Comparison of ENCODE assay signal across 8 cellular contexts in the genomic region with DNA sequence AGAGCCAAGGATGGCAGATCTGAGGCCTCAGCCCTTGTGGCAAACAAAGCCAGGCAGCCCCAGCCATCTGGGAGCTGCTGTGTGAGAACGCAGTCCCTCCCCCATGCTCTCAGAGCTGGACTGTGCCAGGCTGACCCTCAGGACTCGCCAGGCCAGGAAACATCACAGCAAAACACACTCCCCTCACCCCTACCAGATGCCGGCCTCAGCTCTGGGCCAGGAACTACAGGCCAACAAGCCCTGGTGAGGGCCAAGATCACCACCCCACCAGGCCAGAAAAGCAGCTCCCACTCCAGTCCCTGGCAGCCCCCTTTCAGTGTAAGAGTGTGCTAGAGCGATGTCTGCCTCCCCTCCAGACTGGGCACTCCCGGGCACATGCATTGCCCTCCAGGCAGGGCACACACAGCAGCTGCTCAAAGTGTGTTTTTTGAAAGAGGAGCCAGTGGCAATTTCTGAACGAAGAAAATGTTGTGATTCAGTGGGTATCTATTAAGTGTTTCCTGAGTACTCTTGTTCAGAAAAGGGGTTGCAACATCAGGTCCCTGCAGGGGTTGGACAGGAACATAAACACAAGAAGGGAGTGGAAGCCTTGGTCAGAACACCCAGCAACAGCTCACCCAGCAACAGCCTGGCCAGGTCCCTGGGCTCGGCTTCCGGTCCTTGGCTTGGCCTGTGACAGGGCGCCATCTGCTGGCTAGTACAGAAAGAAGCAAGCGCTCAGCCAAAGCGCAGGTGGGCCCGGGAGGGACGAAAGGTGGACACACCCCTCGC. TPM values are rescaled to one million over a fixed set of nuclear protein-coding genes. Genes with fewer than 3 reads are reported as not detected.
A peak's percentile ranks its signal among the peaks of the same experiment; 100 is the strongest.
DNase-seq lines count a peak whose midpoint lies in the region; ATAC-seq, FAIRE-seq and TF ChIP-seq lines count a peak whose summit lies in the region.

No MANE protein-coding gene starts in this region.

- TF ChIP-seq CTCF in 22Rv1 (IDR thresholded peaks at IDR 0.05) (peak; percentile 92), kidney (IDR thresholded peaks at IDR 0.05; ENCODE audit: borderline replicate concordance, extremely low read depth, insufficient read depth) (peak; percentile 97)

- peak; percentile 54 for FAIRE-seq in kidney (lab: Jason Lieb, UNC)

- H3K9ac ChIP-seq in kidney (ENCODE audit: low read length in 2 of 2), result no peak overlapping the region

- H3K4me3 ChIP-seq in kidney (ENCODE audit: low read length in 2 of 2), result no peak overlapping the region

- intact Hi-C loops in kidney (cut with DNase I), result loop anchor here (10.0 kb wide), 1 partner anchor 149 kb away; no protein-coding TSS in a partner anchor

- H3K4me1 ChIP-seq in kidney (ENCODE audit: control insufficient read depth in 1 of 2, insufficient read depth in 1 of 2, low read depth in 1 of 2, low read length in 2 of 2), result peaks cover 5 to 11% of the 10 kb centered on the region in 2 donors

- no peak overlapping the region for H3K27ac ChIP-seq in 22Rv1
- peak overlapping the region; percentile 84 for H3K27ac ChIP-seq in caudate nucleus (ENCODE audit: low read depth, low read length)
- peak overlapping the region in 1 of 2 donors; percentile 43 for H3K27ac ChIP-seq in kidney (ENCODE audit: low read depth in 2 of 2, low read length in 2 of 2)

- H3K36me3 ChIP-seq in kidney (ENCODE audit: control insufficient read depth in 1 of 2, insufficient read depth in 2 of 2, low read length in 2 of 2), result no peaks in the 10 kb centered on the region

- DNase-seq in NCI-H226 (peak; percentile 96), caudate nucleus (lab: John Stamatoyannopoulos, UW) (peak in 60 of 61 donors; percentile 39 to 90 (median 76)), kidney (peak; percentile 96)
- DNase-seq in activated CD4-positive, CD25-positive, alpha-beta regulatory T cell (lab: John Stamatoyannopoulos, UW), result peak; percentile 67 to 77 (median 70)
- peak; percentile 74 to 83 (median 78) for DNase-seq in stimulated activated CD4-positive, alpha-beta T cell treated with anti-CD3 and anti-CD28 coated beads, Interleukin-12 subunit alpha, Interleukin-12 subunit beta, amount 100 ng/mL, for 48 hours (ENCODE audit: low read depth in 2 of 3, low spot score in 1 of 3)

- peak; percentile 89 for ATAC-seq in GM18511 (IDR thresholded peaks at IDR 0.05; ENCODE audit: unreplicated experiment)
- peak; percentile 89 for ATAC-seq in HG03066 (IDR thresholded peaks at IDR 0.05; ENCODE audit: low read depth, unreplicated experiment)

- no peaks in the 10 kb centered on the region for H3K9me3 ChIP-seq in kidney (ENCODE audit: control insufficient read depth in 1 of 2, low read length in 2 of 2)

RNA-seq across cellular contexts. Expression of a gene that starts 18.2 kb away (rescaled TPM):
- total RNA-seq in kidney, result 6.0 TPM
- polyA plus RNA-seq in kidney (ENCODE audit: insufficient read depth, low read depth, low replicate concordance), result 6.3 TPM

RNA-seq across cellular contexts. Expression of a gene that starts 39.8 kb away (rescaled TPM):
- 66.6 TPM for total RNA-seq in kidney
- polyA plus RNA-seq in kidney (ENCODE audit: insufficient read depth, low read depth, low replicate concordance), result 35.8 TPM
